ENCODE assay signal across 20 cellular contexts in genomic region chr5:51889703-51890102, GRCh38.
"Had no signal": no experiment of that assay in that cellular context is flagged by ENCODE, and none has a peak within 500 bp of the region (broad histone marks: within the 10 kb centered on the region; RNA-seq: fewer than 3 reads in every experiment).

No MANE protein-coding gene starts in this region.

- ATAC-seq: effector memory CD8-positive, alpha-beta T cell; gastroesophageal sphincter; left cardiac atrium; lower lobe of right lung; natural killer cell; sciatic nerve; stimulated activated naive B cell treated with anti-CD40 and anti-IgM and Interleukin-4, amounts not matched to agents 10 μg/mL and 1 μg/mL and 100 μg/mL, for 72 hours; stimulated activated naive CD8-positive, alpha-beta T cell treated with anti-CD3 and anti-CD28 coated beads, Interleukin-15, amount 100 ng/mL, for 72 hours had no signal

- DNase-seq: effector memory CD8-positive, alpha-beta T cell; esophagus squamous epithelium; foreskin fibroblast; glutamatergic neuron; islet precursor cell; left cardiac atrium; left ventricle myocardium inferior; lower lobe of right lung; natural killer cell; posterior cingulate gyrus; spleen; stimulated activated CD4-positive, alpha-beta T cell treated with anti-CD3 and anti-CD28 coated beads, Interleukin-15, amount 100 ng/mL, for 24 hours; stimulated activated CD4-positive, alpha-beta T cell treated with anti-CD3 and anti-CD28 coated beads, Interleukin-1b, Interleukin-23, amount 100 ng/mL, for 48 hours; stimulated activated CD4-positive, alpha-beta T cell treated with anti-CD3 and anti-CD28 coated beads, Interleukin-4, amount 100 ng/mL, for 4 hours; stimulated activated naive B cell treated with anti-CD40 and anti-IgM and Interleukin-4, amounts not matched to agents 10 μg/mL and 1 μg/mL and 100 μg/mL, for 72 hours; stimulated activated naive CD8-positive, alpha-beta T cell treated with anti-CD3 and anti-CD28 coated beads, Interleukin-15, amount 100 ng/mL, for 72 hours; testis; transverse colon had no signal
